14 cellular contexts compared by ENCODE assay signal in genomic region chr17:10087333-10087732, GRCh38.
A peak's percentile ranks its signal among the peaks of the same experiment; 100 is the strongest.
DNase-seq lines count a peak whose midpoint lies in the region; ATAC-seq, FAIRE-seq and TF ChIP-seq lines count a peak whose summit lies in the region.
"Had no signal": no experiment of that assay in that cellular context is flagged by ENCODE, and none has a peak within 500 bp of the region (broad histone marks: within the 10 kb centered on the region; RNA-seq: fewer than 3 reads in every experiment).

No MANE protein-coding gene starts in this region.

- CTCF ChIA-PET in CD4-positive, alpha-beta memory T cell (lab: Charles Lee; ENCODE audit: partially characterized antibody) = no interaction called here

- peaks cover 19 to 34% (median 30%) of the 10 kb centered on the region in 11 experiments for H3K9me3 ChIP-seq in BLaER1 treated with 17β-estradiol and CSF1 and Interleukin-3, amounts not matched to agents 10 nM and 100 nM (replicated peaks in 1 of 11)
- no peaks in the 10 kb centered on the region for H3K9me3 ChIP-seq in uterus
- H3K9me3 ChIP-seq in CD4-positive, alpha-beta memory T cell (ENCODE audit: control insufficient read depth in 1 of 2, low read length in 2 of 2) = no peaks in the 10 kb centered on the region

- H3K27ac ChIP-seq in BLaER1 treated with 17β-estradiol and CSF1 and Interleukin-3, amounts not matched to agents 10 nM and 100 nM = peak overlapping the region; percentile 65 to 95 (median 86); a peak in 21 of 22 replicates
- peak overlapping the region in 1 of 2 donors; percentile 66 for H3K27ac ChIP-seq in uterus
- no peak overlapping the region for H3K27ac ChIP-seq in CD4-positive, alpha-beta memory T cell (ENCODE audit: low read depth, low read length)
- H3K27ac ChIP-seq: parathyroid adenoma had no signal

- peaks cover 77 to 88% (median 79%) of the 10 kb centered on the region in 10 experiments for H3K4me1 ChIP-seq in BLaER1 treated with 17β-estradiol and CSF1 and Interleukin-3, amounts not matched to agents 10 nM and 100 nM
- peaks cover 5% of the 10 kb centered on the region in 2 donors for H3K4me1 ChIP-seq in uterus
- H3K4me1 ChIP-seq in CD4-positive, alpha-beta memory T cell (ENCODE audit: insufficient read depth, low read length) = no peaks in the 10 kb centered on the region
- H3K4me1 ChIP-seq: parathyroid adenoma had no signal

- H3K4me3 ChIP-seq in BLaER1 treated with 17β-estradiol and CSF1 and Interleukin-3, amounts not matched to agents 10 nM and 100 nM = peak overlapping the region in 8 of 10 experiments; percentile 19 to 54 (median 30); a peak in 10 of 20 replicates
- no peak overlapping the region for H3K4me3 ChIP-seq in uterus
- no peak overlapping the region for H3K4me3 ChIP-seq in CD4-positive, alpha-beta memory T cell (ENCODE audit: low read length in 2 of 2)

- no peak for TF ChIP-seq CTCF in endothelial cell (IDR thresholded peaks at IDR 0.05; ENCODE audit: unreplicated experiment)
- no peak for TF ChIP-seq CTCF in uterus (IDR thresholded peaks at IDR 0.05)

- H3K4me1 Mint-ChIP-seq in endothelial cell (ENCODE audit: unreplicated experiment) = peaks cover 17% of the 10 kb centered on the region
- peaks cover 20 to 29% (median 26%) of the 10 kb centered on the region in 3 donors for H3K4me1 Mint-ChIP-seq in naive B cell
- H3K4me1 Mint-ChIP-seq in CD4-positive, alpha-beta memory T cell = peaks cover 0 to 3% (median 0%) of the 10 kb centered on the region in 4 donors

- H3K36me3 Mint-ChIP-seq in endothelial cell (ENCODE audit: low read depth, unreplicated experiment) = peaks cover 4% of the 10 kb centered on the region
- peaks cover 5 to 8% of the 10 kb centered on the region in 2 donors for H3K36me3 Mint-ChIP-seq in naive B cell
- no peaks in the 10 kb centered on the region for H3K36me3 Mint-ChIP-seq in CD4-positive, alpha-beta memory T cell

- H3K9ac ChIP-seq in BLaER1 treated with 17β-estradiol and CSF1 and Interleukin-3, amounts not matched to agents 10 nM and 100 nM = peak overlapping the region; percentile 56 to 85 (median 77)
- H3K9ac ChIP-seq: parathyroid adenoma had no signal

- peak; percentile 75 for DNase-seq in MV-4-11 (lab: John Stamatoyannopoulos, UW)
- no peak for DNase-seq in endothelial cell (ENCODE audit: low spot score)
- DNase-seq in naive B cell = peak; percentile 37
- no peak for DNase-seq in islet precursor cell
- no peak for DNase-seq in uterus
- DNase-seq in CD4-positive, alpha-beta memory T cell = no peak
- no peak for DNase-seq in frontal cortex (ENCODE audit: low spot score in 2 of 2)
- DNase-seq: activated effector memory CD4-positive, alpha-beta T cell treated with anti-CD3 and anti-CD28 coated beads, Interleukin-2, amount 50 U/mL, for 16 hours; NCI-H446 treated with DMSO at 0.1 percent for 48 hours; stimulated activated CD4-positive, alpha-beta T cell treated with anti-CD3 and anti-CD28 coated beads, Interleukin-12 subunit alpha, Interleukin-12 subunit beta, amount 100 ng/mL, for 4 hours had no signal

- peaks cover 0 to 73% (median 0%) of the 10 kb centered on the region in 11 experiments; a peak in 6 of 22 replicates for H4K20me1 ChIP-seq in BLaER1 treated with 17β-estradiol and CSF1 and Interleukin-3, amounts not matched to agents 10 nM and 100 nM

- FAIRE-seq in frontal cortex (lab: Jason Lieb, UNC) = no peak
- FAIRE-seq: colon had no signal

- H3K4me3 Mint-ChIP-seq in endothelial cell (ENCODE audit: unreplicated experiment) (no peak overlapping the region), naive B cell (peak overlapping the region in 4 of 8 donors; percentile 12 to 72 (median 28))
- no peak overlapping the region for H3K4me3 Mint-ChIP-seq in CD4-positive, alpha-beta memory T cell
- H3K4me3 Mint-ChIP-seq: stimulated activated naive CD8-positive, alpha-beta T cell treated with anti-CD3 and anti-CD28 coated beads, Interleukin-15, Interleukin-2, amounts not matched to agents 100 ng/mL and 50 ng/mL, for 24 hours had no signal

- H3K27ac Mint-ChIP-seq in endothelial cell (ENCODE audit: unreplicated experiment) (peak overlapping the region; percentile 64), naive B cell (peak overlapping the region in 4 of 6 donors; percentile 19 to 79 (median 58))
- H3K27ac Mint-ChIP-seq in CD4-positive, alpha-beta memory T cell = peak overlapping the region in 1 of 7 donors; percentile 7
- H3K27ac Mint-ChIP-seq: stimulated activated naive CD8-positive, alpha-beta T cell treated with anti-CD3 and anti-CD28 coated beads, Interleukin-15, Interleukin-2, amounts not matched to agents 100 ng/mL and 50 ng/mL, for 24 hours had no signal

- peaks cover 19 to 57% (median 42%) of the 10 kb centered on the region in 11 experiments for H3K36me3 ChIP-seq in BLaER1 treated with 17β-estradiol and CSF1 and Interleukin-3, amounts not matched to agents 10 nM and 100 nM
- H3K36me3 ChIP-seq in uterus = no peaks in the 10 kb centered on the region
- no peaks in the 10 kb centered on the region for H3K36me3 ChIP-seq in CD4-positive, alpha-beta memory T cell (ENCODE audit: insufficient read depth, low read length)

- TF ChIP-seq POLR2A in uterus (IDR thresholded peaks at IDR 0.05) = no peak

- POLR2A ChIA-PET in CD4-positive, alpha-beta memory T cell (lab: Charles Lee; ENCODE audit: partially characterized antibody) = no interaction called here

- intact Hi-C loops in uterus (cut with DNase I; ENCODE audit: low total_unique reads) = no loop called here
- intact Hi-C loops in CD4-positive, alpha-beta memory T cell (cut with micrococcal nuclease) = no loop called here

- peaks cover 8% of the 10 kb centered on the region for H3K27me3 Mint-ChIP-seq in endothelial cell (ENCODE audit: unreplicated experiment)
- H3K27me3 Mint-ChIP-seq in naive B cell = no peaks in the 10 kb centered on the region
- H3K27me3 Mint-ChIP-seq in CD4-positive, alpha-beta memory T cell = no peaks in the 10 kb centered on the region
- H3K27me3 Mint-ChIP-seq: stimulated activated naive CD8-positive, alpha-beta T cell treated with anti-CD3 and anti-CD28 coated beads, Interleukin-15, Interleukin-2, amounts not matched to agents 100 ng/mL and 50 ng/mL, for 24 hours had no signal

- H3K9me3 Mint-ChIP-seq in endothelial cell (ENCODE audit: unreplicated experiment) = peaks cover 9% of the 10 kb centered on the region
- H3K9me3 Mint-ChIP-seq in naive B cell = peaks cover 0 to 10% (median 6%) of the 10 kb centered on the region in 7 donors
- peaks cover 0 to 4% (median 0%) of the 10 kb centered on the region in 8 donors for H3K9me3 Mint-ChIP-seq in CD4-positive, alpha-beta memory T cell

- H3K4me2 ChIP-seq in BLaER1 treated with 17β-estradiol and CSF1 and Interleukin-3, amounts not matched to agents 10 nM and 100 nM = peak overlapping the region; percentile 83 to 96 (median 91)

- peak; percentile 76 to 88 for ATAC-seq in naive B cell (ENCODE audit: low read depth in 2 of 2)

- no peaks in the 10 kb centered on the region for H3K27me3 ChIP-seq in BLaER1 treated with 17β-estradiol and CSF1 and Interleukin-3, amounts not matched to agents 10 nM and 100 nM
- no peaks in the 10 kb centered on the region for H3K27me3 ChIP-seq in uterus
- no peaks in the 10 kb centered on the region for H3K27me3 ChIP-seq in CD4-positive, alpha-beta memory T cell (ENCODE audit: insufficient read depth, low read length)

Comparison
In these comparisons a context has a peak if more than half of its experiments do, and no peak if none do; other contexts are left out.
1. H3K4me3 ChIP-seq: peak in BLaER1 treated with 17β-estradiol and CSF1 and Interleukin-3, amounts not matched to agents 10 nM and 100 nM (8 of 10); none in uterus (0 of 2) and CD4-positive, alpha-beta memory T cell (0 of 2).
2. DNase-seq: peak in MV-4-11 (single experiment) and naive B cell (single experiment); none in endothelial cell (single experiment), islet precursor cell (single experiment), uterus (0 of 2), CD4-positive, alpha-beta memory T cell (0 of 5) and frontal cortex (0 of 2).